In genomic region chr7:140121321-140121720, GRCh38 we compare ENCODE assay signal across 24 cellular contexts. TPM values are rescaled to one million over a fixed set of nuclear protein-coding genes. Genes with fewer than 3 reads are reported as not detected.
A peak's percentile ranks its signal among the peaks of the same experiment; 100 is the strongest.
DNase-seq lines count a peak whose midpoint lies in the region; ATAC-seq and TF ChIP-seq lines count a peak whose summit lies in the region.
"Had no signal": no experiment of that assay in that cellular context is flagged by ENCODE, and none has a peak within 500 bp of the region (broad histone marks: within the 10 kb centered on the region; RNA-seq: fewer than 3 reads in every experiment).

No MANE protein-coding gene starts in this region.

- in situ Hi-C loops in astrocyte of the cerebellum (cut with HindIII; ENCODE audit: low sequenced_read_pairs), result no loop called here

- ATAC-seq in mucosa of descending colon, result no peak
- no peak for ATAC-seq in GM21528 (IDR thresholded peaks at IDR 0.05; ENCODE audit: low FRiP score, unreplicated experiment)
- ATAC-seq in HG03280 (IDR thresholded peaks at IDR 0.05; ENCODE audit: unreplicated experiment), result no peak
- ATAC-seq: HCT116; heart left ventricle; stimulated activated memory B cell treated with anti-CD40 and anti-IgM and Interleukin-4, amounts not matched to agents 10 μg/mL and 1 μg/mL and 100 μg/mL, for 72 hours had no signal

- no peaks in the 10 kb centered on the region for H3K4me1 ChIP-seq in mucosa of descending colon (ENCODE audit: low read depth)
- H3K4me1 ChIP-seq: ascending aorta, heart left ventricle, sigmoid colon had no signal

- intact Hi-C loops in mucosa of descending colon (cut with DNase I, micrococcal nuclease), result no loop called here

- H3K9me3 ChIP-seq in mucosa of descending colon, result no peaks in the 10 kb centered on the region
- H3K9me3 ChIP-seq: ascending aorta, heart left ventricle, MG63, sigmoid colon had no signal

- TF ChIP-seq CTCF in astrocyte of the cerebellum (IDR thresholded peaks at IDR 0.05; ENCODE audit: low read depth, low read length, missing control alignments), result no peak
- no peak for TF ChIP-seq CTCF in mucosa of descending colon (IDR thresholded peaks at IDR 0.05)

- H3K36me3 ChIP-seq in mucosa of descending colon (ENCODE audit: low read depth), result peaks cover 2% of the 10 kb centered on the region
- H3K36me3 ChIP-seq: MG63 had no signal

- DNase-seq in NCI-H2107 treated with DMSO at 0.1 percent for 48 hours (lab: John Stamatoyannopoulos, UW; ENCODE audit: unreplicated experiment) (peak; percentile 73), NCI-H2107 (lab: John Stamatoyannopoulos, UW) (no peak), astrocyte of the cerebellum (ENCODE audit: low read depth) (peak; percentile 79), globus pallidus (ENCODE audit: low spot score) (peak; percentile 50), superior temporal gyrus (ENCODE audit: extremely low spot score) (peak; percentile 29), mucosa of descending colon (no peak)
- DNase-seq: activated CD4-positive, CD25-positive, alpha-beta regulatory T cell treated with anti-CD3 and anti-CD28 coated beads, Interleukin-2, amount 50 U/mL, for 72 hours; activated effector memory CD4-positive, alpha-beta T cell treated with anti-CD3 and anti-CD28 coated beads, Interleukin-2, amount 50 U/mL, for 16 hours; activated naive CD8-positive, alpha-beta T cell treated with anti-CD3 and anti-CD28 coated beads for 36 hours; activated T-cell treated with anti-CD3 and anti-CD28 coated beads for 4 hours; heart left ventricle; KBM-7; MG63; NCI-H2171 treated with DMSO at 0.1 percent for 48 hours; NCI-H748 treated with DMSO at 0.1 percent for 48 hours; posterior cingulate gyrus; sigmoid colon; stimulated activated CD4-positive, alpha-beta T cell treated with anti-CD3 and anti-CD28 coated beads, Interleukin-4, amount 100 ng/mL, for 4 hours had no signal

- H3K4me3 ChIP-seq in astrocyte of the cerebellum (ENCODE audit: low read depth, low read length) (no peak overlapping the region), mucosa of descending colon (no peak overlapping the region)
- H3K4me3 ChIP-seq: ascending aorta, heart left ventricle, lung, MG63, sigmoid colon had no signal

RNA-seq across cellular contexts. Expression of gene KDM7A, which starts 55.5 kb away (rescaled TPM):
- total RNA-seq in mucosa of descending colon, result 10 to 100 TPM; 27.4 to 45.4 (median 27.9) TPM

RNA-seq across cellular contexts. Expression of gene PARP12, which starts 58.6 kb away (rescaled TPM):
- total RNA-seq in mucosa of descending colon, result 10 to 100 TPM; 55.7 to 77.0 (median 61.8) TPM

Comparison
In these comparisons a context has a peak if more than half of its experiments do, and no peak if none do; other contexts are left out.
1. DNase-seq: peak in NCI-H2107 treated with DMSO at 0.1 percent for 48 hours (single experiment), astrocyte of the cerebellum (single experiment), globus pallidus (single experiment) and superior temporal gyrus (single experiment); none in NCI-H2107 (single experiment) and mucosa of descending colon (0 of 3).